Comparison of ENCODE assay signal across 8 cellular contexts in the genomic region with DNA sequence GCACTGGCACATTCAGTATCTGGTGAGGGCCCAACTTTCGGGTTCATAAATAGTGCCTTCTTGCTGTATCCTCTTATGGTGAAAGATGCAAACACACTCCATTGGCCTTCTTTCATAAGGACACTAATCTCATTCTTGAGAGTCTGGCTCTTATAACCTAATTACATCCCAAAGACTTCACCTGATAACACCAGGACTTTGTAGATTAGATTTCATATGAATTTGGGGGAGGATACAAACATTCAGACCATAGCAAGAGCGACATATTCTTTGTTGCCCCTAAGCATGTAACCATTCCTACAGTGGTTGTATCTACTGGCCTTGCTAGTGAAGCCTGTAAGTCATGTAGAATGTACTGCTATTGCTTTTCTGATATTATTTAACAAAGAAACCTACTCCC.
"Had no signal": no experiment of that assay in that cellular context is flagged by ENCODE, and none has a peak within 500 bp of the region (broad histone marks: within the 10 kb centered on the region; RNA-seq: fewer than 3 reads in every experiment).

No MANE protein-coding gene starts in this region.

- H3K9me3 ChIP-seq: HAP-1 had no signal

- H3K36me3 ChIP-seq: HAP-1 had no signal

- H3K4me1 ChIP-seq: HAP-1 had no signal

- H3K4me2 ChIP-seq: GM23338 had no signal

- H2AFZ ChIP-seq: GM23248, GM23338 had no signal

- H3K9ac ChIP-seq: GM23248 had no signal

- DNase-seq: GM23248, GOT3, H7, H9, HCEC 1CT, HFFc6 had no signal

- H3K4me3 ChIP-seq: GM23248, GM23338, HAP-1 had no signal

- H3K27ac ChIP-seq: GM23248 had no signal
